Comparison of ENCODE assay signal across 13 cellular contexts in the genomic region with DNA sequence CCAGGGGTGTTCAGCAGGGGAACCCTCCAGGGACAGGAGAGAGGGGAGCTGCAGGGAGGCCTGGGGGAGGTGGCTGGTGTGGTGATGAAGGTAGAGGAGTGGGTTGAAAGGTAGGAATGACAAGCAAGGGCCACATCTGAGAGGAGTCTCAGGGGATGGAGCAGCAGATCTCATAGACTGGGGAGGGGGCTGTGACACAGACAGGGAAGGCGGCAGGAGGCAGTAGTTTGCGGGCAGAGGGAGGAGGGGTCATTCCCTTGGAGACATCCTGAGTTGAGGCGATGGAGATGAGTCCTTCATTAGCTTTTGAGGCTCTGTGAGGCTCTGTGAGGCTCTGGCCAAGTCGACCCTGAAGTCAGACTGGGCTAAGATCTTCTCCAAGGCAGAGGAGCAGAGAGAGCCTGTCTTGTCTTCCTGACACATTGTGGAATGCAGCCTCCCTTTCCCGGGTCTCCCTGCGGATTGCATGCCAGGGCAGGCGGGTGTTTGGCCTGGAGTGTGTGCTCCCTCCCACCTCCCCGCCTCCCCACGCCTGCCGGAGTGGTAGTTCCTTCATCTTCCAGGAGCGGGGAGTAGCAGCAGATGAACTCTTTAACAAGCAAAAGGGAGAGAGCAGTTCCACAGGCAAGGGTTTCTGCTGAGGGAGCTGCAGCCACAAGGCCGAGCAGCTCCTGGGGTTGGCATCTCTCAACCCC. TPM values are rescaled to one million over a fixed set of nuclear protein-coding genes. Genes with fewer than 3 reads are reported as not detected.
A peak's percentile ranks its signal among the peaks of the same experiment; 100 is the strongest.
DNase-seq lines count a peak whose midpoint lies in the region; TF ChIP-seq lines count a peak whose summit lies in the region.
"Had no signal": no experiment of that assay in that cellular context is flagged by ENCODE, and none has a peak within 500 bp of the region (broad histone marks: within the 10 kb centered on the region; RNA-seq: fewer than 3 reads in every experiment).

No MANE protein-coding gene starts in this region.

- no peak overlapping the region for H3K4me2 ChIP-seq in trophoblast cell (ENCODE audit: low read length)

- no peak overlapping the region for H3K4ac ChIP-seq in trophoblast cell (ENCODE audit: low read depth, low read length)

- H4K8ac ChIP-seq in trophoblast cell (ENCODE audit: low read depth, low read length) = peak overlapping the region; percentile 33

- H3K23ac ChIP-seq in trophoblast cell (ENCODE audit: low read length) = no peak overlapping the region

- H3K9ac ChIP-seq in trophoblast cell (ENCODE audit: low read length) = no peak overlapping the region

- H3K79me2 ChIP-seq in trophoblast cell (ENCODE audit: control insufficient read depth, insufficient read depth, low read length, poor library complexity) = no peaks in the 10 kb centered on the region

- no peaks in the 10 kb centered on the region for H3K27me3 ChIP-seq in SJCRH30
- no peaks in the 10 kb centered on the region for H3K27me3 ChIP-seq in trophoblast cell (ENCODE audit: insufficient read depth, low read length)

- H3K18ac ChIP-seq in trophoblast cell (ENCODE audit: low read length) = no peak overlapping the region

- H2AK5ac ChIP-seq in trophoblast cell (ENCODE audit: low read length) = peak overlapping the region; percentile 42

- no peak overlapping the region for H3K27ac Mint-ChIP-seq in glutamatergic neuron (ENCODE audit: unreplicated experiment)

- H3K4me3 ChIP-seq in SJCRH30 (no peak overlapping the region), fibroblast of the aortic adventitia (ENCODE audit: low read depth, low read length) (no peak overlapping the region), trophoblast cell (ENCODE audit: low read depth, low read length) (no peak overlapping the region)

- peaks cover 16% of the 10 kb centered on the region for H3K36me3 Mint-ChIP-seq in glutamatergic neuron (ENCODE audit: unreplicated experiment)

- peak overlapping the region; percentile 50 for H4K91ac ChIP-seq in trophoblast cell (ENCODE audit: low read depth, low read length)

- H3K4me1 ChIP-seq in SJCRH30 = peaks cover 35% of the 10 kb centered on the region
- peaks cover 33 to 39% of the 10 kb centered on the region in 2 experiments for H3K4me1 ChIP-seq in trophoblast cell (ENCODE audit: control insufficient read depth in 1 of 2, insufficient read depth in 2 of 2, low read length in 2 of 2)

- no peak overlapping the region for H4K12ac ChIP-seq in trophoblast cell (ENCODE audit: low read depth, low read length)

- H3K36me3 ChIP-seq in SJCRH30 (no peaks in the 10 kb centered on the region), trophoblast cell (ENCODE audit: control insufficient read depth in 1 of 2, insufficient read depth in 2 of 2, low read length in 2 of 2) (no peaks in the 10 kb centered on the region)

- peaks cover 9% of the 10 kb centered on the region for H3K9me3 Mint-ChIP-seq in glutamatergic neuron (ENCODE audit: unreplicated experiment)

- H3K9me3 ChIP-seq in SJCRH30 (replicated peaks) (no peaks in the 10 kb centered on the region), trophoblast cell (ENCODE audit: insufficient read depth, low read depth, low read length) (peaks cover 4% of the 10 kb centered on the region)

- H3K14ac ChIP-seq in trophoblast cell (ENCODE audit: low read length) = peak overlapping the region; percentile 11

- TF ChIP-seq CTCF in fibroblast of the aortic adventitia (IDR thresholded peaks at IDR 0.05; ENCODE audit: insufficient read depth, low read length) (no peak), glutamatergic neuron (IDR thresholded peaks at IDR 0.05; ENCODE audit: partially characterized antibody, unreplicated experiment) (no peak)

- no peak overlapping the region for H3K4me3 Mint-ChIP-seq in glutamatergic neuron (ENCODE audit: unreplicated experiment)

- H2BK5ac ChIP-seq in trophoblast cell (ENCODE audit: low read depth, low read length, poor library complexity) = no peak overlapping the region

- no CpG with 5 or more reads among the region's 12 CpGs for WGBS in trophoblast cell (ENCODE audit: extremely low coverage, insufficient coverage, insufficient read length)

- H3K27me3 Mint-ChIP-seq in glutamatergic neuron (ENCODE audit: unreplicated experiment) = peaks cover 10% of the 10 kb centered on the region

- peak overlapping the region; percentile 64 for H2BK12ac ChIP-seq in trophoblast cell (ENCODE audit: low read length)

- H3K27ac ChIP-seq in SJCRH30 (peak overlapping the region; percentile 90), trophoblast cell (ENCODE audit: low read depth, low read length) (peak overlapping the region; percentile 3)

- DNase-seq in ELR (ENCODE audit: low read depth) (peak; percentile 68), SJCRH30 (no peak), fibroblast of the aortic adventitia (ENCODE audit: low read depth) (peak; percentile 44), trophoblast cell (peak; percentile 24 to 39), glutamatergic neuron (no peak), SW480 (ENCODE audit: low spot score) (no peak)
- DNase-seq in effector CD8-positive, alpha-beta T cell (lab: John Stamatoyannopoulos, UW) = no peak
- no peak for DNase-seq in activated CD4-positive, alpha-beta T cell treated with anti-CD3 and anti-CD28 coated beads for 4 hours
- DNase-seq: aorta, NCI-H1417 treated with DMSO at 0.1 percent for 48 hours, T-helper 9 cell had no signal

- peak overlapping the region; percentile 47 for H2BK120ac ChIP-seq in trophoblast cell (ENCODE audit: insufficient read depth, low read length, poor library complexity)

- peaks cover 36% of the 10 kb centered on the region for H3K4me1 Mint-ChIP-seq in glutamatergic neuron (ENCODE audit: low read depth, unreplicated experiment)

- no peak overlapping the region for H2AFZ ChIP-seq in trophoblast cell (ENCODE audit: insufficient read depth, low read length, poor library complexity)

- H3K79me1 ChIP-seq in trophoblast cell (ENCODE audit: low read length) = peaks cover 14% of the 10 kb centered on the region

RNA-seq across cellular contexts. Expression of a gene that starts 34.3 kb away (rescaled TPM):
- not detected in 2 replicates for total RNA-seq in SJCRH30 (2014; rRNA removed; shearing (Covaris generic))
- total RNA-seq in fibroblast of the aortic adventitia (ENCODE audit: low replicate concordance) (not detected in 2 replicates), glutamatergic neuron (ENCODE audit: unreplicated experiment) (not detected)
- polyA plus RNA-seq in trophoblast cell (2013) = 0.10 TPM in 1 of 2 replicates, not detected in the other
- total RNA-seq: aorta, epithelial cell of proximal tubule, kidney epithelial cell had no signal

RNA-seq across cellular contexts. Expression of a gene that starts 49.2 kb away (rescaled TPM):
- 43.9 and 50.1 TPM in 2 replicates for total RNA-seq in SJCRH30 (2014; rRNA removed; shearing (Covaris generic))
- 31.2 and 75.3 TPM in 2 replicates for total RNA-seq in fibroblast of the aortic adventitia (ENCODE audit: low replicate concordance)
- 28.0 TPM in 2 replicates for polyA plus RNA-seq in trophoblast cell (2013)
- total RNA-seq in glutamatergic neuron (ENCODE audit: unreplicated experiment) = 82.4 TPM

Comparison
In these comparisons a context has a peak if more than half of its experiments do, and no peak if none do; other contexts are left out.
1. DNase-seq: peak in ELR (single experiment), fibroblast of the aortic adventitia (single experiment) and trophoblast cell (2 of 2); none in SJCRH30 (0 of 2), effector CD8-positive, alpha-beta T cell (single experiment), activated CD4-positive, alpha-beta T cell treated with anti-CD3 and anti-CD28 coated beads for 4 hours (0 of 2), glutamatergic neuron (single experiment) and SW480 (single experiment).